11 cellular contexts compared by ENCODE assay signal in the genomic region with DNA sequence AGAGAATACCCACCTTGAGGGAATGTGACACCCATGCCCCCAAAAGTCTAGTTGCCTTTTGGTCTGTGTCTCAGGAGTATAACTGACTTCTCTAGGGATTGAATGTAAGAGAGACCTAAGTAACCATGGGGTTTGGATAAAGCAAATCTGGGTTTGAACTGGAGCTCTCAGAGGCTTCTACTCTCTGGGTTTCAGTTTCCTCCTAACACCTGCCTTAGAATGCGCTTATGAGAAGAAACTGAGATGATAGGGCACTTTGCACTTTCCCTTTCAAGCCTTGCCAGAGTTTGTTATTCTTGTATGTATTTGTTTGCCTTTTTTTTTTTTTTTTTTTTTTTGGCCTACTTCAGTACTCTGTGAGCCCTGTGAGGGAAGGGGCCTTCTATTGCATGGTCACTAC.
DNase-seq lines count a peak whose midpoint lies in the region; ATAC-seq and TF ChIP-seq lines count a peak whose summit lies in the region.
"Had no signal": no experiment of that assay in that cellular context is flagged by ENCODE, and none has a peak within 500 bp of the region (broad histone marks: within the 10 kb centered on the region; RNA-seq: fewer than 3 reads in every experiment).

No MANE protein-coding gene starts in this region.

- H4K20me1 ChIP-seq in KMS-11 (ENCODE audit: insufficient read depth) = no peaks in the 10 kb centered on the region

- no peaks in the 10 kb centered on the region for H3K27me3 ChIP-seq in KMS-11 (ENCODE audit: insufficient read depth, low read depth)
- H3K27me3 ChIP-seq: thyroid gland had no signal

- peak overlapping the region; percentile 22; the same call in 1 of the 2 replicates for H3K4me2 ChIP-seq in KMS-11

- H3K36me3 ChIP-seq in KMS-11 (ENCODE audit: insufficient read depth) = no peaks in the 10 kb centered on the region

- no peak overlapping the region for H3K27ac ChIP-seq in KMS-11
- H3K27ac ChIP-seq: thyroid gland had no signal

- peaks cover 14% of the 10 kb centered on the region for H3K4me1 ChIP-seq in KMS-11 (ENCODE audit: low read depth, poor library complexity, severe bottlenecking)
- H3K4me1 ChIP-seq: thyroid gland had no signal

- DNase-seq in iPS-NIHi7 (ENCODE audit: extremely low spot score) (no peak), NCI-H187 (lab: John Stamatoyannopoulos, UW) (no peak), NCI-H526 treated with DMSO at 0.1 percent for 48 hours (lab: John Stamatoyannopoulos, UW) (no peak)
- DNase-seq: activated T-cell treated with anti-CD3 and anti-CD28 coated beads, Interleukin-2, amount 50 U/mL, for 24 hours; hypothalamus; thyroid gland had no signal

- peak; percentile 92 for ATAC-seq in GM18870 (IDR thresholded peaks at IDR 0.05; ENCODE audit: unreplicated experiment)
- ATAC-seq in GM21423 (IDR thresholded peaks at IDR 0.05; ENCODE audit: unreplicated experiment) = peak; percentile 93
- peak; percentile 98 for ATAC-seq in HG03025 (IDR thresholded peaks at IDR 0.05; ENCODE audit: low FRiP score, unreplicated experiment)
- ATAC-seq: K562 had no signal

- H3K79me2 ChIP-seq in KMS-11 (ENCODE audit: insufficient read depth, low read depth) = no peaks in the 10 kb centered on the region

- H2AFZ ChIP-seq in KMS-11 (ENCODE audit: low read depth) = no peak overlapping the region

- H3K9ac ChIP-seq in KMS-11 = no peak overlapping the region

- no peak overlapping the region for H3K4me3 ChIP-seq in KMS-11 (IDR thresholded peaks at IDR 0.05; ENCODE audit: insufficient read depth, low read depth, low read length)
- H3K4me3 ChIP-seq: K562, thyroid gland had no signal

- TF ChIP-seq CTCF in KMS-11 (conservative IDR thresholded peaks at IDR 0.05; ENCODE audit: low read depth, low read length) = no peak
